ENCODE assay signal across 2 cellular contexts in genomic region chr17:39975801-39976200, GRCh38.
TF ChIP-seq lines count a peak whose summit lies in the region.

No MANE protein-coding gene starts in this region.

TF ChIP-seq in GM23338, 12 proteins besides CTCF, POLR2A, EP300 and RAD21 (continued from another document):
- TF ChIP-seq, protein P1, sequence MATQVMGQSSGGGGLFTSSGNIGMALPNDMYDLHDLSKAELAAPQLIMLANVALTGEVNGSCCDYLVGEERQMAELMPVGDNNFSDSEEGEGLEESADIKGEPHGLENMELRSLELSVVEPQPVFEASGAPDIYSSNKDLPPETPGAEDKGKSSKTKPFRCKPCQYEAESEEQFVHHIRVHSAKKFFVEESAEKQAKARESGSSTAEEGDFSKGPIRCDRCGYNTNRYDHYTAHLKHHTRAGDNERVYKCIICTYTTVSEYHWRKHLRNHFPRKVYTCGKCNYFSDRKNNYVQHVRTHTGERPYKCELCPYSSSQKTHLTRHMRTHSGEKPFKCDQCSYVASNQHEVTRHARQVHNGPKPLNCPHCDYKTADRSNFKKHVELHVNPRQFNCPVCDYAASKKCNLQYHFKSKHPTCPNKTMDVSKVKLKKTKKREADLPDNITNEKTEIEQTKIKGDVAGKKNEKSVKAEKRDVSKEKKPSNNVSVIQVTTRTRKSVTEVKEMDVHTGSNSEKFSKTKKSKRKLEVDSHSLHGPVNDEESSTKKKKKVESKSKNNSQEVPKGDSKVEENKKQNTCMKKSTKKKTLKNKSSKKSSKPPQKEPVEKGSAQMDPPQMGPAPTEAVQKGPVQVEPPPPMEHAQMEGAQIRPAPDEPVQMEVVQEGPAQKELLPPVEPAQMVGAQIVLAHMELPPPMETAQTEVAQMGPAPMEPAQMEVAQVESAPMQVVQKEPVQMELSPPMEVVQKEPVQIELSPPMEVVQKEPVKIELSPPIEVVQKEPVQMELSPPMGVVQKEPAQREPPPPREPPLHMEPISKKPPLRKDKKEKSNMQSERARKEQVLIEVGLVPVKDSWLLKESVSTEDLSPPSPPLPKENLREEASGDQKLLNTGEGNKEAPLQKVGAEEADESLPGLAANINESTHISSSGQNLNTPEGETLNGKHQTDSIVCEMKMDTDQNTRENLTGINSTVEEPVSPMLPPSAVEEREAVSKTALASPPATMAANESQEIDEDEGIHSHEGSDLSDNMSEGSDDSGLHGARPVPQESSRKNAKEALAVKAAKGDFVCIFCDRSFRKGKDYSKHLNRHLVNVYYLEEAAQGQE (IDR thresholded peaks at IDR 0.05; ENCODE audit: unreplicated experiment), result no peak
- TF ChIP-seq JUNB (IDR thresholded peaks at IDR 0.05; ENCODE audit: unreplicated experiment) (no peak), CREB1 (CRISPR knock-in tag; IDR thresholded peaks at IDR 0.05; ENCODE audit: low read depth) (no peak), POLR2AphosphoS5 (IDR thresholded peaks at IDR 0.05; ENCODE audit: low read depth) (no peak), EZH2phosphoT487 (IDR thresholded peaks at IDR 0.05; ENCODE audit: unreplicated experiment) (no peak)
- TF ChIP-seq, protein P2, sequence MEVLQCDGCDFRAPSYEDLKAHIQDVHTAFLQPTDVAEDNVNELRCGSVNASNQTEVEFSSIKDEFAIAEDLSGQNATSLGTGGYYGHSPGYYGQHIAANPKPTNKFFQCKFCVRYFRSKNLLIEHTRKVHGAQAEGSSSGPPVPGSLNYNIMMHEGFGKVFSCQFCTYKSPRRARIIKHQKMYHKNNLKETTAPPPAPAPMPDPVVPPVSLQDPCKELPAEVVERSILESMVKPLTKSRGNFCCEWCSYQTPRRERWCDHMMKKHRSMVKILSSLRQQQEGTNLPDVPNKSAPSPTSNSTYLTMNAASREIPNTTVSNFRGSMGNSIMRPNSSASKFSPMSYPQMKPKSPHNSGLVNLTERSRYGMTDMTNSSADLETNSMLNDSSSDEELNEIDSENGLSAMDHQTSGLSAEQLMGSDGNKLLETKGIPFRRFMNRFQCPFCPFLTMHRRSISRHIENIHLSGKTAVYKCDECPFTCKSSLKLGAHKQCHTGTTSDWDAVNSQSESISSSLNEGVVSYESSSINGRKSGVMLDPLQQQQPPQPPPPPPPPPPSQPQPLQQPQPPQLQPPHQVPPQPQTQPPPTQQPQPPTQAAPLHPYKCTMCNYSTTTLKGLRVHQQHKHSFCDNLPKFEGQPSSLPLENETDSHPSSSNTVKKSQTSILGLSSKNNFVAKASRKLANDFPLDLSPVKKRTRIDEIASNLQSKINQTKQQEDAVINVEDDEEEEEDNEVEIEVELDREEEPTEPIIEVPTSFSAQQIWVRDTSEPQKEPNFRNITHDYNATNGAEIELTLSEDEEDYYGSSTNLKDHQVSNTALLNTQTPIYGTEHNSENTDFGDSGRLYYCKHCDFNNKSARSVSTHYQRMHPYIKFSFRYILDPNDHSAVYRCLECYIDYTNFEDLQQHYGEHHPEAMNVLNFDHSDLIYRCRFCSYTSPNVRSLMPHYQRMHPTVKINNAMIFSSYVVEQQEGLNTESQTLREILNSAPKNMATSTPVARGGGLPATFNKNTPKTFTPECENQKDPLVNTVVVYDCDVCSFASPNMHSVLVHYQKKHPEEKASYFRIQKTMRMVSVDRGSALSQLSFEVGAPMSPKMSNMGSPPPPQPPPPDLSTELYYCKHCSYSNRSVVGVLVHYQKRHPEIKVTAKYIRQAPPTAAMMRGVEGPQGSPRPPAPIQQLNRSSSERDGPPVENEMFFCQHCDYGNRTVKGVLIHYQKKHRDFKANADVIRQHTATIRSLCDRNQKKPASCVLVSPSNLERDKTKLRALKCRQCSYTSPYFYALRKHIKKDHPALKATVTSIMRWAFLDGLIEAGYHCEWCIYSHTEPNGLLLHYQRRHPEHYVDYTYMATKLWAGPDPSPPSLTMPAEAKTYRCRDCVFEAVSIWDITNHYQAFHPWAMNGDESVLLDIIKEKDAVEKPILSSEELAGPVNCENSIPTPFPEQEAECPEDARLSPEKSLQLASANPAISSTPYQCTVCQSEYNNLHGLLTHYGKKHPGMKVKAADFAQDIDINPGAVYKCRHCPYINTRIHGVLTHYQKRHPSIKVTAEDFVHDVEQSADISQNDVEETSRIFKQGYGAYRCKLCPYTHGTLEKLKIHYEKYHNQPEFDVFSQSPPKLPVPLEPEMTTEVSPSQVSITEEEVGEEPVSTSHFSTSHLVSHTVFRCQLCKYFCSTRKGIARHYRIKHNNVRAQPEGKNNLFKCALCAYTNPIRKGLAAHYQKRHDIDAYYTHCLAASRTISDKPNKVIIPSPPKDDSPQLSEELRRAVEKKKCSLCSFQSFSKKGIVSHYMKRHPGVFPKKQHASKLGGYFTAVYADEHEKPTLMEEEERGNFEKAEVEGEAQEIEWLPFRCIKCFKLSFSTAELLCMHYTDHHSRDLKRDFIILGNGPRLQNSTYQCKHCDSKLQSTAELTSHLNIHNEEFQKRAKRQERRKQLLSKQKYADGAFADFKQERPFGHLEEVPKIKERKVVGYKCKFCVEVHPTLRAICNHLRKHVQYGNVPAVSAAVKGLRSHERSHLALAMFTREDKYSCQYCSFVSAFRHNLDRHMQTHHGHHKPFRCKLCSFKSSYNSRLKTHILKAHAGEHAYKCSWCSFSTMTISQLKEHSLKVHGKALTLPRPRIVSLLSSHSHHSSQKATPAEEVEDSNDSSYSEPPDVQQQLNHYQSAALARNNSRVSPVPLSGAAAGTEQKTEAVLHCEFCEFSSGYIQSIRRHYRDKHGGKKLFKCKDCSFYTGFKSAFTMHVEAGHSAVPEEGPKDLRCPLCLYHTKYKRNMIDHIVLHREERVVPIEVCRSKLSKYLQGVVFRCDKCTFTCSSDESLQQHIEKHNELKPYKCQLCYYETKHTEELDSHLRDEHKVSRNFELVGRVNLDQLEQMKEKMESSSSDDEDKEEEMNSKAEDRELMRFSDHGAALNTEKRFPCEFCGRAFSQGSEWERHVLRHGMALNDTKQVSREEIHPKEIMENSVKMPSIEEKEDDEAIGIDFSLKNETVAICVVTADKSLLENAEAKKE (CRISPR knock-in tag; IDR thresholded peaks at IDR 0.05), result no peak
- TF ChIP-seq, protein P3, sequence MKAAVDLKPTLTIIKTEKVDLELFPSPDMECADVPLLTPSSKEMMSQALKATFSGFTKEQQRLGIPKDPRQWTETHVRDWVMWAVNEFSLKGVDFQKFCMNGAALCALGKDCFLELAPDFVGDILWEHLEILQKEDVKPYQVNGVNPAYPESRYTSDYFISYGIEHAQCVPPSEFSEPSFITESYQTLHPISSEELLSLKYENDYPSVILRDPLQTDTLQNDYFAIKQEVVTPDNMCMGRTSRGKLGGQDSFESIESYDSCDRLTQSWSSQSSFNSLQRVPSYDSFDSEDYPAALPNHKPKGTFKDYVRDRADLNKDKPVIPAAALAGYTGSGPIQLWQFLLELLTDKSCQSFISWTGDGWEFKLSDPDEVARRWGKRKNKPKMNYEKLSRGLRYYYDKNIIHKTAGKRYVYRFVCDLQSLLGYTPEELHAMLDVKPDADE (IDR thresholded peaks at IDR 0.05), result no peak

TF ChIP-seq in HEK293, 187 proteins besides CTCF, POLR2A, EP300 and RAD21 (continued from another document):
- TF ChIP-seq, protein P4, sequence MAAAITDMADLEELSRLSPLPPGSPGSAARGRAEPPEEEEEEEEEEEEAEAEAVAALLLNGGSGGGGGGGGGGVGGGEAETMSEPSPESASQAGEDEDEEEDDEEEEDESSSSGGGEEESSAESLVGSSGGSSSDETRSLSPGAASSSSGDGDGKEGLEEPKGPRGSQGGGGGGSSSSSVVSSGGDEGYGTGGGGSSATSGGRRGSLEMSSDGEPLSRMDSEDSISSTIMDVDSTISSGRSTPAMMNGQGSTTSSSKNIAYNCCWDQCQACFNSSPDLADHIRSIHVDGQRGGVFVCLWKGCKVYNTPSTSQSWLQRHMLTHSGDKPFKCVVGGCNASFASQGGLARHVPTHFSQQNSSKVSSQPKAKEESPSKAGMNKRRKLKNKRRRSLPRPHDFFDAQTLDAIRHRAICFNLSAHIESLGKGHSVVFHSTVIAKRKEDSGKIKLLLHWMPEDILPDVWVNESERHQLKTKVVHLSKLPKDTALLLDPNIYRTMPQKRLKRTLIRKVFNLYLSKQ (tag by site-specific recombination; IDR thresholded peaks at IDR 0.05; ENCODE audit: borderline replicate concordance), result no peak
